28 cellular contexts compared by ENCODE assay signal in genomic region chr9:135982499-135983264, GRCh38.
"Had no signal": no experiment of that assay in that cellular context is flagged by ENCODE, and none has a peak within 500 bp of the region (broad histone marks: within the 10 kb centered on the region; RNA-seq: fewer than 3 reads in every experiment).

No MANE protein-coding gene starts in this region.

- H3K9me3 Mint-ChIP-seq: activated CD4-positive, alpha-beta memory T cell treated with anti-CD3 and anti-CD28 coated beads for 36 hours; activated CD4-positive, alpha-beta T cell treated with anti-CD3 and anti-CD28 coated beads, Interleukin-2, amount 10 ng/mL, durations not matched to agents 7 days and 5 days; activated naive CD4-positive, alpha-beta T cell treated with anti-CD3 and anti-CD28 coated beads, Interleukin-2, amount 50 U/mL, for 72 hours; activated naive CD8-positive, alpha-beta T cell treated with anti-CD3 and anti-CD28 coated beads, Interleukin-2, amount 50 U/mL, for 24 hours; activated T-cell treated with anti-CD3 and anti-CD28 coated beads, Interleukin-2, amount 50 U/mL, for 4 hours; T-helper 2 cell treated with Interferon-gamma antibody and Interleukin-4, amounts not matched to agents 5 μg/mL and 100 μg/mL, for 36 hours had no signal

- H3K27ac Mint-ChIP-seq: activated CD4-positive, alpha-beta memory T cell treated with anti-CD3 and anti-CD28 coated beads for 36 hours; activated CD4-positive, alpha-beta T cell treated with anti-CD3 and anti-CD28 coated beads, Interleukin-2, amount 10 ng/mL, durations not matched to agents 7 days and 5 days; activated naive CD4-positive, alpha-beta T cell treated with anti-CD3 and anti-CD28 coated beads, Interleukin-2, amount 50 U/mL, for 72 hours; activated naive CD8-positive, alpha-beta T cell treated with anti-CD3 and anti-CD28 coated beads, Interleukin-2, amount 50 U/mL, for 24 hours; T-helper 2 cell treated with Interferon-gamma antibody and Interleukin-4, amounts not matched to agents 5 μg/mL and 100 μg/mL, for 36 hours had no signal

- H3K36me3 ChIP-seq: brain microvascular endothelial cell, Peyer's patch, SJCRH30 had no signal

- H3K4me3 ChIP-seq: coronary artery, Peyer's patch, SJCRH30 had no signal

- H3K36me3 Mint-ChIP-seq: activated CD4-positive, alpha-beta memory T cell treated with anti-CD3 and anti-CD28 coated beads for 36 hours; activated naive CD4-positive, alpha-beta T cell treated with anti-CD3 and anti-CD28 coated beads, Interleukin-2, amount 50 U/mL, for 72 hours had no signal

- H3K27me3 ChIP-seq: Peyer's patch had no signal

- DNase-seq: activated CD4-positive, alpha-beta memory T cell treated with anti-CD3 and anti-CD28 coated beads for 36 hours; activated CD4-positive, alpha-beta T cell treated with anti-CD3 and anti-CD28 coated beads, Interleukin-2, amount 10 ng/mL, durations not matched to agents 7 days and 5 days; activated CD4-positive, CD25-positive, alpha-beta regulatory T cell; activated CD8-positive, alpha-beta memory T cell treated with anti-CD3 and anti-CD28 coated beads for 24 hours; activated effector memory CD4-positive, alpha-beta T cell treated with anti-CD3 and anti-CD28 coated beads, Interleukin-2, amount 50 U/mL, for 16 hours; activated naive CD4-positive, alpha-beta T cell treated with Interleukin-2 at 50 U/mL for 16 hours; activated naive CD8-positive, alpha-beta T cell treated with anti-CD3 and anti-CD28 coated beads, Interleukin-2, amount 50 U/mL, for 24 hours; activated T-cell treated with anti-CD3 and anti-CD28 coated beads, Interleukin-2, amount 50 U/mL, for 4 hours; amniotic stem cell; brain microvascular endothelial cell; caudate nucleus; MV-4-11; NCI-H1092 treated with DMSO at 0.1 percent for 48 hours; NCI-H1417 treated with DMSO at 0.1 percent for 48 hours; NCI-H1694; NCI-H2029; NCI-H345; NCI-H510A; Peyer's patch; Right ventricle myocardium superior; SJCRH30; SW 1271 had no signal

- H3K27ac ChIP-seq: brain microvascular endothelial cell, coronary artery, Peyer's patch, RWPE1, SJCRH30 had no signal

- FAIRE-seq: astrocyte had no signal

- H3K27me3 Mint-ChIP-seq: activated CD4-positive, alpha-beta memory T cell treated with anti-CD3 and anti-CD28 coated beads for 36 hours; activated CD4-positive, alpha-beta T cell treated with anti-CD3 and anti-CD28 coated beads, Interleukin-2, amount 10 ng/mL, durations not matched to agents 7 days and 5 days had no signal

- ATAC-seq: activated naive CD4-positive, alpha-beta T cell treated with anti-CD3 and anti-CD28 coated beads, Interleukin-2, amount 50 U/mL, for 72 hours; activated naive CD8-positive, alpha-beta T cell treated with anti-CD3 and anti-CD28 coated beads, Interleukin-2, amount 50 U/mL, for 24 hours; activated T-cell treated with anti-CD3 and anti-CD28 coated beads, Interleukin-2, amount 50 U/mL, for 4 hours; SK-N-SH treated with all-trans-retinoic acid at 6 μM for 48 hours had no signal

- H3K9me3 ChIP-seq: Peyer's patch, SJCRH30 had no signal

- H3K4me3 Mint-ChIP-seq: activated CD4-positive, alpha-beta memory T cell treated with anti-CD3 and anti-CD28 coated beads for 36 hours; activated CD4-positive, alpha-beta T cell treated with anti-CD3 and anti-CD28 coated beads, Interleukin-2, amount 10 ng/mL, durations not matched to agents 7 days and 5 days; activated naive CD8-positive, alpha-beta T cell treated with anti-CD3 and anti-CD28 coated beads, Interleukin-2, amount 50 U/mL, for 24 hours; activated T-cell treated with anti-CD3 and anti-CD28 coated beads, Interleukin-2, amount 50 U/mL, for 4 hours; T-helper 2 cell treated with Interferon-gamma antibody and Interleukin-4, amounts not matched to agents 5 μg/mL and 100 μg/mL, for 36 hours had no signal

- H3K4me1 ChIP-seq: Peyer's patch had no signal
